Comparison of ENCODE assay signal across 8 cellular contexts in the genomic region with DNA sequence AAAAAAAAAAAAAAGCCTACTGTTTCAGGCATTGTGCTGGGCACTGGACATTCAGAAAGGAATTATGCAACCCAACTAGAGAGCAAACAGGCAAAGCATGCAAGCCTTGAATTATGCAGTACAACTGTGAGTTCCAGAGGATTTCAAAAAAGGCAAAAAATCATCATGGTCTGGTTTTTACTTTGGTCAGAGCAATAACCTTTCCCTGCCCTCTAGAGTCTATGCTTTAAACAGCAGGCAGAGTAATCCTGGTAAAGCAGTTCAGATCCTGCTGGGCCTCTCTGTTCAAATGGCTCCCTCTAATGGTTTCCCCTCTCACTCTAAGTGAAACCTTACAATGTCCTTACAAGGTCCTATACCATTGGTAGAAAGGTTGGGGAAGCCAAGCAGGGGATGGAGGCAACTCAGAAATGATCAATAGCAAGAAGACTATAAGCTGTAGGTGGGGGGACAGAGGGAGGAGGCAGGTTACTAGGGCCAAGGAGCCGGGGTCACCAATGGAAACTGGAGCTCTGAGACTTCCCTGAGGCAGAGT. TPM values are rescaled to one million over a fixed set of nuclear protein-coding genes. Genes with fewer than 3 reads are reported as not detected.
A peak's percentile ranks its signal among the peaks of the same experiment; 100 is the strongest.
DNase-seq lines count a peak whose midpoint lies in the region; ATAC-seq, FAIRE-seq and TF ChIP-seq lines count a peak whose summit lies in the region.

No MANE protein-coding gene starts in this region.

- POLR2A ChIA-PET in CD4-positive, alpha-beta T cell (lab: Charles Lee), result interaction anchor here (0.8 to 1.7 kb wide), 2 partner anchors 8 to 41 kb away, joined by 3 to 7 read pairs; no protein-coding TSS in a partner anchor
- POLR2A ChIA-PET in H1 (lab: Charles Lee; ENCODE audit: partially characterized antibody), result interaction anchor here (0.6 to 1.0 kb wide), 5 partner anchors 19 to 87 kb away, joined by 3 to 5 read pairs (median 4); no protein-coding TSS in a partner anchor

- CTCF ChIA-PET in CD4-positive, alpha-beta T cell (lab: Charles Lee), result interaction anchor here (0.6 to 3.1 kb wide), 10 partner anchors 10 to 1422 kb away, joined by 3 to 40 read pairs (median 4); partner anchors contain the start of gene MMP28
- CTCF ChIA-PET in H1 (lab: Charles Lee; ENCODE audit: partially characterized antibody), result interaction anchor here (0.6 to 3.9 kb wide), 33 partner anchors 8 to 1252 kb away, joined by 3 to 53 read pairs (median 5); partner anchors contain the start of genes C17orf50, GAS2L2 and RASL10B

- no peak overlapping the region for H2BK20ac ChIP-seq in H1 (ENCODE audit: low read length)

- DNase-seq in CD4-positive, alpha-beta T cell, result peak in 2 of 10 experiments; percentile 13 to 22
- DNase-seq in GM20000 (ENCODE audit: low spot score), result peak; percentile 91
- peak; percentile 72 for DNase-seq in NCI-H2107 treated with DMSO at 0.1 percent for 48 hours (lab: John Stamatoyannopoulos, UW; ENCODE audit: unreplicated experiment)
- DNase-seq in T1000 (lab: John Stamatoyannopoulos, UW), result peak; percentile 54
- DNase-seq in H1 (ENCODE audit: low read depth in 1 of 2, low spot score in 2 of 2), result peak in 1 of 2 experiments; percentile 47
- peak in 1 of 2 donors; percentile 44 for DNase-seq in memory B cell (ENCODE audit: low spot score in 2 of 2)
- peak; percentile 70 for DNase-seq in ureter (ENCODE audit: low spot score)

- TF ChIP-seq EP300 in H1 (IDR thresholded peaks at IDR 0.05; ENCODE audit: borderline replicate concordance in 1 of 2, low read depth in 2 of 2, low read length in 2 of 2), result 0 out of 3 replicates have a peak, but pooled peaks of 1 of the 2 experiments have one; percentile 13

- TF ChIP-seq RAD21 in H1 (IDR thresholded peaks at IDR 0.05 in 1 of 2, conservative IDR thresholded peaks at IDR 0.05 in 1 of 2; ENCODE audit: low read depth in 2 of 2, low read length in 2 of 2), result peak; percentile 75 to 87

- no peaks in the 10 kb centered on the region for H3K27me3 ChIP-seq in CD4-positive, alpha-beta T cell (ENCODE audit: control insufficient read depth, insufficient read depth, low read length)
- H3K27me3 ChIP-seq in H1 (replicated peaks in 1 of 4; ENCODE audit: control insufficient read depth in 3 of 4, extremely low read depth in 1 of 4, insufficient read depth in 3 of 4, low read length in 3 of 4), result no peaks in the 10 kb centered on the region; a peak in 1 of 7 replicates

- no peaks in the 10 kb centered on the region for H4K20me1 ChIP-seq in H1 (replicated peaks in 1 of 2; ENCODE audit: control insufficient read depth in 1 of 2, insufficient read depth in 2 of 2, low read length in 2 of 2)

- H3K27ac ChIP-seq in CD4-positive, alpha-beta T cell (ENCODE audit: low read depth, low read length), result no peak overlapping the region
- no peak overlapping the region for H3K27ac ChIP-seq in H1 (ENCODE audit: low read depth, low read length)

- WGBS in H1 (ENCODE audit: extremely low coverage in 1 of 2, insufficient coverage in 1 of 2, insufficient read length in 1 of 2, insufficient replicate concordance in 2 of 2, low coverage in 1 of 2, low lambda C conversion rate in 2 of 2, missing lambda C conversion rate in 1 of 2), 2 experiments, result 50% methylated on average over 1 of the region's 1 CpG; no CpG with 5 or more reads in 1 of the 2 experiments

- no peak overlapping the region for H2BK12ac ChIP-seq in H1 (ENCODE audit: low read depth, low read length)

- peak overlapping the region; percentile 65 for H3K4me3 Mint-ChIP-seq in CD4-positive, alpha-beta T cell
- H3K4me3 Mint-ChIP-seq in memory B cell, result no peak overlapping the region

- no peaks in the 10 kb centered on the region for H3K27me3 Mint-ChIP-seq in CD4-positive, alpha-beta T cell
- no peaks in the 10 kb centered on the region for H3K27me3 Mint-ChIP-seq in memory B cell

- no peak overlapping the region for H2BK5ac ChIP-seq in H1 (ENCODE audit: low read depth, low read length)

- H2AFZ ChIP-seq in H1 (ENCODE audit: low read length), result peak overlapping the region; percentile 28; the same call in 1 of the 2 replicates

- peaks cover 61% of the 10 kb centered on the region for H3K4me1 Mint-ChIP-seq in CD4-positive, alpha-beta T cell (ENCODE audit: low read depth)
- H3K4me1 Mint-ChIP-seq in memory B cell, result peaks cover 17% of the 10 kb centered on the region

- no peak overlapping the region for H3K23ac ChIP-seq in H1 (ENCODE audit: insufficient read length)

- 0 out of 2 replicates have a peak overlapping the region, but pooled peaks have one; percentile 29 for H2BK15ac ChIP-seq in H1 (ENCODE audit: low read length)

- no peaks in the 10 kb centered on the region for H3K36me3 ChIP-seq in H1 (ENCODE audit: control insufficient read depth in 2 of 4, insufficient read depth in 4 of 4, low read length in 3 of 4)

- H4K8ac ChIP-seq in H1 (ENCODE audit: extremely low read depth, insufficient read depth, low read length), result 0 out of 2 replicates have a peak overlapping the region, but pooled peaks have one; percentile 6

- peaks cover 9% of the 10 kb centered on the region for H3K36me3 Mint-ChIP-seq in CD4-positive, alpha-beta T cell (ENCODE audit: low read depth)
- no peaks in the 10 kb centered on the region for H3K36me3 Mint-ChIP-seq in memory B cell

- no peak overlapping the region for H4K91ac ChIP-seq in H1 (replicated peaks; ENCODE audit: insufficient read length, low read length)

- FAIRE-seq in H1 (lab: Jason Lieb, UNC), result no peak

- TF ChIP-seq CTCF in CD4-positive, alpha-beta T cell (IDR thresholded peaks at IDR 0.05), result peak; percentile 78
- TF ChIP-seq CTCF in GM20000 (IDR thresholded peaks at IDR 0.05; ENCODE audit: extremely low read depth, missing control alignments), result peak; percentile 43
- TF ChIP-seq CTCF in H1 (IDR thresholded peaks at IDR 0.05; ENCODE audit: control extremely low read depth in 1 of 3, insufficient read depth in 1 of 3, low read depth in 1 of 3, low read length in 3 of 3), result peak in 2 of 3 experiments; percentile 94 to 98; a peak in 3 of 4 replicates

- H3K9me3 ChIP-seq in CD4-positive, alpha-beta T cell (ENCODE audit: control insufficient read depth, low read length), result no peaks in the 10 kb centered on the region
- H3K9me3 ChIP-seq in H1 (ENCODE audit: insufficient read depth in 2 of 2, low read depth in 1 of 2, low read length in 1 of 2), result no peaks in the 10 kb centered on the region

- H4K5ac ChIP-seq in H1 (ENCODE audit: insufficient read length, low read depth, low read length), result no peak overlapping the region

- no peak overlapping the region for H2BK120ac ChIP-seq in H1 (replicated peaks; ENCODE audit: low read depth, low read length)

- H3K27ac Mint-ChIP-seq in CD4-positive, alpha-beta T cell, result peak overlapping the region; percentile 25
- H3K27ac Mint-ChIP-seq in memory B cell, result no peak overlapping the region

- H3K56ac ChIP-seq in H1 (replicated peaks; ENCODE audit: insufficient read length, low read depth, low read length), result no peak overlapping the region

- H3K4me1 ChIP-seq in H1 (replicated peaks in 1 of 4; ENCODE audit: control insufficient read depth in 3 of 4, insufficient read depth in 4 of 4, low read length in 3 of 4), result peaks cover 0 to 6% (median 0%) of the 10 kb centered on the region in 4 experiments; a peak in 2 of 7 replicates

- H3K14ac ChIP-seq in H1 (ENCODE audit: insufficient read length), result no peak overlapping the region

- no peak for TF ChIP-seq POLR2A in H1 (IDR thresholded peaks at IDR 0.05; ENCODE audit: control extremely low read depth in 1 of 2, low read depth in 2 of 2, low read length in 2 of 2)

- no peak overlapping the region for H3K9ac ChIP-seq in H1 (replicated peaks in 1 of 4; ENCODE audit: extremely low read depth in 1 of 4, low read depth in 3 of 4, low read length in 3 of 4)

- H3K4me3 ChIP-seq in H1 (ENCODE audit: extremely low read depth in 1 of 4, insufficient read depth in 2 of 4, low read depth in 3 of 4, low read length in 4 of 4), result no peak overlapping the region

- H2AK5ac ChIP-seq in H1 (ENCODE audit: low read depth, low read length), result no peak overlapping the region

- no peak overlapping the region for H3K4ac ChIP-seq in H1 (replicated peaks; ENCODE audit: insufficient read length, low read depth, low read length)

- peak; percentile 37 for ATAC-seq in CD4-positive, alpha-beta T cell (ENCODE audit: poor library complexity)
- ATAC-seq in memory B cell (ENCODE audit: low read depth), result peak; percentile 16
- ATAC-seq in GM19455 (IDR thresholded peaks at IDR 0.05; ENCODE audit: unreplicated experiment), result no peak

- peaks cover under 1 to 4% of the 10 kb centered on the region in 2 experiments for H3K79me2 ChIP-seq in H1 (ENCODE audit: control insufficient read depth in 1 of 2, insufficient read depth in 2 of 2, low read length in 2 of 2)

- H3K18ac ChIP-seq in H1 (ENCODE audit: extremely low read depth, low read length), result no peak overlapping the region; the same call in 1 of the 2 replicates

- H3K4me2 ChIP-seq in H1 (ENCODE audit: insufficient read depth in 1 of 2, low read depth in 2 of 2, low read length in 2 of 2), result no peak overlapping the region

- peaks cover 5% of the 10 kb centered on the region for H3K23me2 ChIP-seq in H1 (ENCODE audit: low read depth, low read length)

- no peaks in the 10 kb centered on the region for H3K9me3 Mint-ChIP-seq in CD4-positive, alpha-beta T cell
- H3K9me3 Mint-ChIP-seq in memory B cell, result no peaks in the 10 kb centered on the region

- intact Hi-C loops in CD4-positive, alpha-beta T cell (cut with DNase I, micrococcal nuclease), result loop anchor here (1.0 to 10.0 kb wide), 5 partner anchors 40 to 642 kb away; no protein-coding TSS in a partner anchor

- H3K79me1 ChIP-seq in H1 (ENCODE audit: low read depth, low read length), result no peaks in the 10 kb centered on the region

RNA-seq across cellular contexts. Expression of gene TAF15, which starts 4.6 kb away (rescaled TPM):
- 100 to 1,000 TPM; 114 to 119 TPM for total RNA-seq in CD4-positive, alpha-beta T cell
- total RNA-seq in H1 (2021; fragmentation: NEBNext Ultra II Directional; extraction: Animal tissue kit (Norgen Biotek cat#: 25700)), result 323 and 338 TPM in 2 replicates
- 62.8 and 80.1 TPM in 2 replicates for polyA plus RNA-seq in H1 (2011; rRNA removed)
- polyA plus RNA-seq in H1 (2011; cell fraction: cytosol; rRNA removed), result 100.0 TPM
- 115 TPM for polyA plus RNA-seq in H1 (2011; cell fraction: nucleus; rRNA removed)
- polyA plus RNA-seq in H1 (2012, experiment 1 of 2), result 333 to 440 TPM (median 380 TPM) in 4 replicates
- 59.6 TPM for polyA plus RNA-seq in H1 (2012, experiment 2 of 2)
- 172 TPM for polyA plus RNA-seq in H1 (2013, experiment 1 of 2)
- polyA plus RNA-seq in H1 (2013, experiment 2 of 2), result 171 TPM
- polyA minus RNA-seq in H1 (2011; rRNA and poly(A)+ RNA removed), result 88.8 and 170 TPM in 2 replicates
- 94.0 TPM for polyA minus RNA-seq in H1 (2011; cell fraction: cytosol; rRNA and poly(A)+ RNA removed)
- polyA minus RNA-seq in H1 (2011; cell fraction: nucleus; rRNA and poly(A)+ RNA removed), result 167 TPM
- total RNA-seq in ureter, result 269 TPM

RNA-seq across cellular contexts. Expression of gene MMP28, which starts 9.3 kb away (rescaled TPM):
- 1 to 10 TPM; 6.7 to 9.9 TPM for total RNA-seq in CD4-positive, alpha-beta T cell
- total RNA-seq in H1 (2021; fragmentation: NEBNext Ultra II Directional; extraction: Animal tissue kit (Norgen Biotek cat#: 25700)), result not detected in 2 replicates
- 0.06 TPM in 1 of 2 replicates, not detected in the other for polyA plus RNA-seq in H1 (2011; rRNA removed)
- polyA plus RNA-seq in H1 (2011; cell fraction: cytosol; rRNA removed), result not detected
- polyA plus RNA-seq in H1 (2011; cell fraction: nucleus; rRNA removed), result not detected
- polyA plus RNA-seq in H1 (2012, experiment 1 of 2), result not detected in 4 replicates
- polyA plus RNA-seq in H1 (2012, experiment 2 of 2), result not detected
- polyA plus RNA-seq in H1 (2013, experiment 1 of 2), result 0.08 TPM
- not detected for polyA plus RNA-seq in H1 (2013, experiment 2 of 2)
- not detected in 2 replicates for polyA minus RNA-seq in H1 (2011; rRNA and poly(A)+ RNA removed)
- not detected for polyA minus RNA-seq in H1 (2011; cell fraction: cytosol; rRNA and poly(A)+ RNA removed)
- 1.4 TPM for polyA minus RNA-seq in H1 (2011; cell fraction: nucleus; rRNA and poly(A)+ RNA removed)
- 23.5 TPM for total RNA-seq in ureter

RNA-seq across cellular contexts. Expression of gene C17orf50, which starts 44.0 kb away (rescaled TPM):
- not detected for total RNA-seq in CD4-positive, alpha-beta T cell
- total RNA-seq in H1 (2021; fragmentation: NEBNext Ultra II Directional; extraction: Animal tissue kit (Norgen Biotek cat#: 25700)), result not detected in 2 replicates
- 0.08 and 0.12 TPM in 2 replicates for polyA plus RNA-seq in H1 (2011; rRNA removed)
- not detected for polyA plus RNA-seq in H1 (2011; cell fraction: cytosol; rRNA removed)
- 0.26 TPM for polyA plus RNA-seq in H1 (2011; cell fraction: nucleus; rRNA removed)
- not detected in 4 replicates for polyA plus RNA-seq in H1 (2012, experiment 1 of 2)
- not detected for polyA plus RNA-seq in H1 (2012, experiment 2 of 2)
- 0.06 TPM for polyA plus RNA-seq in H1 (2013, experiment 1 of 2)
- 0.06 TPM for polyA plus RNA-seq in H1 (2013, experiment 2 of 2)
- not detected in 2 replicates for polyA minus RNA-seq in H1 (2011; rRNA and poly(A)+ RNA removed)
- polyA minus RNA-seq in H1 (2011; cell fraction: cytosol; rRNA and poly(A)+ RNA removed), result not detected
- polyA minus RNA-seq in H1 (2011; cell fraction: nucleus; rRNA and poly(A)+ RNA removed), result 0.70 TPM
- total RNA-seq in ureter, result not detected

RNA-seq across cellular contexts. Expression of gene GAS2L2, which starts 51.7 kb away (rescaled TPM):
- total RNA-seq in CD4-positive, alpha-beta T cell, result under 1 TPM; 0.19 to 0.22 TPM
- 0.13 TPM in 1 of 2 replicates, not detected in the other for total RNA-seq in H1 (2021; fragmentation: NEBNext Ultra II Directional; extraction: Animal tissue kit (Norgen Biotek cat#: 25700))
- 0.09 TPM in 2 replicates for polyA plus RNA-seq in H1 (2011; rRNA removed)
- 0.12 TPM for polyA plus RNA-seq in H1 (2011; cell fraction: cytosol; rRNA removed)
- 0.20 TPM for polyA plus RNA-seq in H1 (2011; cell fraction: nucleus; rRNA removed)
- polyA plus RNA-seq in H1 (2012, experiment 1 of 2), result 0.15 to 0.18 TPM (median 0.17 TPM) in 3 of 4 replicates, not detected in the other
- polyA plus RNA-seq in H1 (2012, experiment 2 of 2), result not detected
- polyA plus RNA-seq in H1 (2013, experiment 1 of 2), result 0.06 TPM
- not detected for polyA plus RNA-seq in H1 (2013, experiment 2 of 2)
- polyA minus RNA-seq in H1 (2011; rRNA and poly(A)+ RNA removed), result 0.06 TPM in 1 of 2 replicates, not detected in the other
- polyA minus RNA-seq in H1 (2011; cell fraction: cytosol; rRNA and poly(A)+ RNA removed), result not detected
- polyA minus RNA-seq in H1 (2011; cell fraction: nucleus; rRNA and poly(A)+ RNA removed), result 0.30 TPM
- total RNA-seq in ureter, result not detected

Comparison
In these comparisons a context has a peak if more than half of its experiments do, and no peak if none do; other contexts are left out.
1. CTCF ChIP-seq: peak in every context shown above with its lines; median percentile 96 in H1; 78 in CD4-positive, alpha-beta T cell; 43 in GM20000.